18 cellular contexts compared by ENCODE assay signal in the genomic region with DNA sequence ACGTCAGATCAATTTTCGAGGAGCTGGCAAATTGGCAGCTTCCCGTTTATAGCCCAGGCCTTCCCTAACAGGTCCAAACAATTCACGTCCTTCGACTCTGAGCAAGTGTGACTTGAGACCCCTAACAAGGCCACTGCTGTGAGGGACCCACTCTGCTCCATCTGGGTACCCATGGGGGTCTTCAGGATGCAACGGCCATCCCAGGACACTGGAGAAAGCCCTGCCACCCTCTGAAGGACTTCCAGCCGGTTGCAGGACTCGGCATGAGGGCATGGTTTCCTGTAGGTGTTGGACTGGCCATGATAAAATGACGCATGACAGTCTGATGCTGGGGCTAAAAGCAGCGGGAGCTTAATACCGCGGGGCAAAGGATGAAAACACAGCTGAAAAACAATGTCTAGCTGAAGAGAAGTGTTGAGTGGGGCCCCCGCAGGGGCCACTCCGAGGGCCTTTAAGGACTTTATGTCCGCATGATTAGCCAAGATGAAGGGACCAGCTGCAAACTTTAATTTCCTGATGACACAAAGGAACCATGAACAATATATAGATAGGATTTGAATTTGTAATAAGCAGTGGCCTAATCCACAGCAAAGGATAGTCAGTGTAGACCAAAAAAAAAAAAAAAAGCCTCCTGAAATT.
"Had no signal": no experiment of that assay in that cellular context is flagged by ENCODE, and none has a peak within 500 bp of the region (broad histone marks: within the 10 kb centered on the region; RNA-seq: fewer than 3 reads in every experiment).

No MANE protein-coding gene starts in this region.

- H3K27ac ChIP-seq: cardiac muscle cell, esophagus muscularis mucosa, gastrocnemius medialis, spleen, thyroid gland had no signal

- H3K4me3 Mint-ChIP-seq: activated naive CD8-positive, alpha-beta T cell treated with anti-CD3 and anti-CD28 coated beads, Interleukin-2, amount 10 ng/mL, durations not matched to agents 7 days and 5 days had no signal

- H3K4me1 Mint-ChIP-seq: activated naive CD8-positive, alpha-beta T cell treated with anti-CD3 and anti-CD28 coated beads, Interleukin-2, amount 10 ng/mL, durations not matched to agents 7 days and 5 days had no signal

- H3K27me3 ChIP-seq: cardiac muscle cell, esophagus muscularis mucosa, gastrocnemius medialis, spleen, thyroid gland had no signal

- H3K27ac Mint-ChIP-seq: activated naive CD8-positive, alpha-beta T cell treated with anti-CD3 and anti-CD28 coated beads, Interleukin-2, amount 10 ng/mL, durations not matched to agents 7 days and 5 days had no signal

- H3K9me3 ChIP-seq: esophagus muscularis mucosa, gastrocnemius medialis, spleen, thyroid gland had no signal

- DNase-seq: activated CD4-positive, alpha-beta T cell treated with anti-CD3 and anti-CD28 coated beads for 1 hour; activated naive CD4-positive, alpha-beta T cell treated with Interleukin-2 at 50 U/mL for 16 hours; activated naive CD8-positive, alpha-beta T cell treated with anti-CD3 and anti-CD28 coated beads, Interleukin-2, amount 10 ng/mL, durations not matched to agents 7 days and 5 days; activated T-cell treated with anti-CD3 and anti-CD28 coated beads, Interleukin-2, amount 50 U/mL, for 48 hours; amniotic stem cell; effector memory CD4-positive, alpha-beta T cell; gastrocnemius medialis; hypothalamus; left ventricle myocardium superior; mammary epithelial cell; spleen; stimulated activated CD4-positive, alpha-beta T cell treated with anti-CD3 and anti-CD28 coated beads, Interleukin-4, amount 100 ng/mL, for 1 hour; stimulated activated naive CD4-positive, alpha-beta T cell treated with Interleukin-2 at 50 U/mL for 16 hours; T-helper 9 cell; thyroid gland had no signal

- H3K4me3 ChIP-seq: cardiac muscle cell, esophagus muscularis mucosa, gastrocnemius medialis, spleen, thyroid gland had no signal

- H3K36me3 ChIP-seq: cardiac muscle cell, esophagus muscularis mucosa, gastrocnemius medialis, spleen, thyroid gland had no signal

- H3K4me1 ChIP-seq: thyroid gland had no signal

- H3K27me3 Mint-ChIP-seq: activated naive CD8-positive, alpha-beta T cell treated with anti-CD3 and anti-CD28 coated beads, Interleukin-2, amount 10 ng/mL, durations not matched to agents 7 days and 5 days had no signal

- FAIRE-seq: endothelial cell of umbilical vein had no signal

- H3K36me3 Mint-ChIP-seq: activated naive CD8-positive, alpha-beta T cell treated with anti-CD3 and anti-CD28 coated beads, Interleukin-2, amount 10 ng/mL, durations not matched to agents 7 days and 5 days had no signal

- ATAC-seq: gastrocnemius medialis, left ventricle myocardium superior had no signal

- H3K9me3 Mint-ChIP-seq: activated naive CD8-positive, alpha-beta T cell treated with anti-CD3 and anti-CD28 coated beads, Interleukin-2, amount 10 ng/mL, durations not matched to agents 7 days and 5 days had no signal
